Comparison of ENCODE assay signal across 31 cellular contexts in genomic region chr16:7335991-7336634, GRCh38. TPM values are rescaled to one million over a fixed set of nuclear protein-coding genes. Genes with fewer than 3 reads are reported as not detected.
"Had no signal": no experiment of that assay in that cellular context is flagged by ENCODE, and none has a peak within 500 bp of the region (broad histone marks: within the 10 kb centered on the region; RNA-seq: fewer than 3 reads in every experiment).

No MANE protein-coding gene starts in this region.

- FAIRE-seq: endothelial cell of umbilical vein had no signal

- H3K9me3 ChIP-seq: adrenal gland, body of pancreas, left lung, ovary, prostate gland, testis, transverse colon had no signal

- ATAC-seq: activated CD4-positive, CD25-positive, alpha-beta regulatory T cell treated with anti-CD3 and anti-CD28 coated beads, Interleukin-2, amount 50 U/mL, for 24 hours; body of pancreas; left lung; naive thymus-derived CD4-positive, alpha-beta T cell; stimulated activated naive CD8-positive, alpha-beta T cell treated with anti-CD3 and anti-CD28 coated beads, Interleukin-15, Interleukin-2, amounts not matched to agents 100 U/mL and 50 U/mL, for 24 hours; T-helper 17 cell had no signal

- DNase-seq: activated CD4-positive, alpha-beta T cell treated with anti-CD3 and anti-CD28 coated beads for 48 hours; activated CD4-positive, alpha-beta T cell treated with anti-CD3 and anti-CD28 coated beads, Interleukin-2, amount 50 U/mL, for 48 hours; activated CD8-positive, alpha-beta memory T cell treated with anti-CD3 and anti-CD28 coated beads for 24 hours; activated effector memory CD4-positive, alpha-beta T cell treated with anti-CD3 and anti-CD28 coated beads, Interleukin-2, amount 50 U/mL, for 16 hours; activated naive CD4-positive, alpha-beta T cell treated with anti-CD3 and anti-CD28 coated beads for 36 hours; activated naive CD8-positive, alpha-beta T cell treated with anti-CD3 and anti-CD28 coated beads for 36 hours; adrenal gland; aorta; body of pancreas; head of caudate nucleus; kidney glomerular epithelial cell; left lung; naive thymus-derived CD4-positive, alpha-beta T cell; ovary; stimulated activated CD4-positive, alpha-beta T cell treated with anti-CD3 and anti-CD28 coated beads, Interleukin-12 subunit alpha, Interleukin-12 subunit beta, amount 100 ng/mL, for 4 hours; stimulated activated CD4-positive, alpha-beta T cell treated with anti-CD3 and anti-CD28 coated beads, Interleukin-4, amount 100 ng/mL, for 1 hour; stimulated activated naive CD8-positive, alpha-beta T cell treated with anti-CD3 and anti-CD28 coated beads, Interleukin-15, Interleukin-2, amounts not matched to agents 100 U/mL and 50 U/mL, for 24 hours; T-helper 17 cell; T1000; testis; transverse colon; WERI-Rb-1 had no signal

- H3K4me1 ChIP-seq: adrenal gland, body of pancreas, left lung, prostate gland, testis, transverse colon had no signal

- H3K36me3 ChIP-seq: adrenal gland, cardiac muscle cell, left lung, ovary, prostate gland, transverse colon, WERI-Rb-1 had no signal

- H3K4me3 ChIP-seq: adrenal gland, body of pancreas, cardiac muscle cell, left lung, ovary, prostate gland, skin epidermis, testis, transverse colon had no signal

- H3K27me3 ChIP-seq: adrenal gland, body of pancreas, cardiac muscle cell, left lung, ovary, testis, transverse colon had no signal

- H3K27ac ChIP-seq: adrenal gland, body of pancreas, left lung, ovary, prostate gland, skin epidermis, testis, transverse colon, WERI-Rb-1 had no signal

RNA-seq across cellular contexts. Expression of gene RBFOX1, which starts 3.5 kb away (rescaled TPM):
- total RNA-seq: activated naive CD4-positive, alpha-beta T cell treated with anti-CD3 and anti-CD28 coated beads for 36 hours; activated naive CD8-positive, alpha-beta T cell treated with anti-CD3 and anti-CD28 coated beads for 36 hours; activated T-helper 1 cell treated with anti-CD3 and anti-CD28 coated beads, Interleukin-12 subunit alpha, Interleukin-12 subunit beta, Interleukin-2, Interleukin-4 antibody, amounts not matched to agents 30 ng/mL and 10 ng/mL and 1 ng/mL, durations not matched to agents 14 hours and 24 hours and 36 hours; aorta; body of pancreas; endothelial cell of umbilical vein; fibroblast of lung; fibroblast of villous mesenchyme; left lung; lung microvascular endothelial cell; naive thymus-derived CD4-positive, alpha-beta T cell; T-helper 17 cell had no signal
- polyA plus RNA-seq: endothelial cell of umbilical vein; fibroblast of lung; naive thymus-derived CD4-positive, alpha-beta T cell had no signal
